ENCODE assay signal across 23 cellular contexts in genomic region chr4:54487491-54487890, GRCh38.
"Had no signal": no experiment of that assay in that cellular context is flagged by ENCODE, and none has a peak within 500 bp of the region (broad histone marks: within the 10 kb centered on the region; RNA-seq: fewer than 3 reads in every experiment).

No MANE protein-coding gene starts in this region.

- H3K9me3 Mint-ChIP-seq: activated CD4-positive, alpha-beta memory T cell treated with anti-CD3 and anti-CD28 coated beads for 36 hours; activated naive CD4-positive, alpha-beta T cell treated with anti-CD3 and anti-CD28 coated beads, Interleukin-2, amount 10 ng/mL, durations not matched to agents 7 days and 5 days; activated T-helper 2 cell treated with anti-CD3 and anti-CD28 coated beads, Interferon-gamma antibody, Interleukin-2, Interleukin-4, amounts not matched to agents 10 μg/mL and 5 μg/mL and 100 μg/mL, durations not matched to agents 14 hours and 24 hours and 36 hours; T-cell; type B pancreatic cell had no signal

- FAIRE-seq: colon had no signal

- H3K4me3 Mint-ChIP-seq: activated CD4-positive, alpha-beta memory T cell treated with anti-CD3 and anti-CD28 coated beads for 36 hours; activated CD8-positive, alpha-beta memory T cell treated with anti-CD3 and anti-CD28 coated beads, Interleukin-2, amount 10 ng/mL, durations not matched to agents 7 days and 5 days; activated naive CD4-positive, alpha-beta T cell treated with anti-CD3 and anti-CD28 coated beads, Interleukin-2, amount 10 ng/mL, durations not matched to agents 7 days and 5 days; memory B cell; naive thymus-derived CD8-positive, alpha-beta T cell; T-cell; type B pancreatic cell had no signal

- H3K4me1 Mint-ChIP-seq: activated CD8-positive, alpha-beta memory T cell treated with anti-CD3 and anti-CD28 coated beads, Interleukin-2, amount 10 ng/mL, durations not matched to agents 7 days and 5 days; activated naive CD4-positive, alpha-beta T cell treated with anti-CD3 and anti-CD28 coated beads, Interleukin-2, amount 10 ng/mL, durations not matched to agents 7 days and 5 days; memory B cell; naive thymus-derived CD8-positive, alpha-beta T cell; T-cell had no signal

- H3K4me1 ChIP-seq: ascending aorta, heart left ventricle had no signal

- H3K36me3 Mint-ChIP-seq: activated CD4-positive, alpha-beta memory T cell treated with anti-CD3 and anti-CD28 coated beads for 36 hours; activated CD8-positive, alpha-beta memory T cell treated with anti-CD3 and anti-CD28 coated beads, Interleukin-2, amount 10 ng/mL, durations not matched to agents 7 days and 5 days; activated naive CD4-positive, alpha-beta T cell treated with anti-CD3 and anti-CD28 coated beads, Interleukin-2, amount 10 ng/mL, durations not matched to agents 7 days and 5 days; memory B cell; T-cell; type B pancreatic cell had no signal

- H3K27me3 ChIP-seq: ascending aorta, heart left ventricle, neutrophil had no signal

- H3K27ac Mint-ChIP-seq: activated CD4-positive, alpha-beta memory T cell treated with anti-CD3 and anti-CD28 coated beads for 36 hours; activated CD8-positive, alpha-beta memory T cell treated with anti-CD3 and anti-CD28 coated beads, Interleukin-2, amount 10 ng/mL, durations not matched to agents 7 days and 5 days; activated naive CD4-positive, alpha-beta T cell treated with anti-CD3 and anti-CD28 coated beads, Interleukin-2, amount 10 ng/mL, durations not matched to agents 7 days and 5 days; activated T-helper 2 cell treated with anti-CD3 and anti-CD28 coated beads, Interferon-gamma antibody, Interleukin-2, Interleukin-4, amounts not matched to agents 10 μg/mL and 5 μg/mL and 100 μg/mL, durations not matched to agents 14 hours and 24 hours and 36 hours; memory B cell; naive thymus-derived CD8-positive, alpha-beta T cell; T-cell; type B pancreatic cell had no signal

- H3K4me3 ChIP-seq: ascending aorta, heart left ventricle, mucosa of descending colon, SK-N-MC had no signal

- H3K27me3 Mint-ChIP-seq: activated CD4-positive, alpha-beta memory T cell treated with anti-CD3 and anti-CD28 coated beads for 36 hours; activated CD8-positive, alpha-beta memory T cell treated with anti-CD3 and anti-CD28 coated beads, Interleukin-2, amount 10 ng/mL, durations not matched to agents 7 days and 5 days; activated naive CD4-positive, alpha-beta T cell treated with anti-CD3 and anti-CD28 coated beads, Interleukin-2, amount 10 ng/mL, durations not matched to agents 7 days and 5 days; type B pancreatic cell had no signal

- DNase-seq: activated CD4-positive, alpha-beta memory T cell treated with anti-CD3 and anti-CD28 coated beads for 36 hours; activated CD8-positive, alpha-beta memory T cell treated with anti-CD3 and anti-CD28 coated beads, Interleukin-2, amount 10 ng/mL, durations not matched to agents 7 days and 5 days; activated naive CD4-positive, alpha-beta T cell treated with anti-CD3 and anti-CD28 coated beads, Interleukin-2, amount 10 ng/mL, durations not matched to agents 7 days and 5 days; activated T-cell treated with anti-CD3 and anti-CD28 coated beads, Interleukin-2, amount 50 U/mL, for 1 hour; heart left ventricle; islet precursor cell; mucosa of descending colon; naive thymus-derived CD8-positive, alpha-beta T cell; retina; stimulated activated CD4-positive, alpha-beta T cell treated with anti-CD3 and anti-CD28 coated beads, Interleukin-15, amount 100 ng/mL, for 24 hours; stimulated activated CD4-positive, alpha-beta T cell treated with anti-CD3 and anti-CD28 coated beads, Interleukin-4, amount 100 ng/mL, for 24 hours; stimulated activated CD8-positive, alpha-beta memory T cell treated with anti-CD3 and anti-CD28 coated beads, Interleukin-4, amount 100 ng/mL, for 48 hours; stimulated activated naive CD4-positive, alpha-beta T cell treated with Interleukin-2 at 50 U/mL for 16 hours; T-cell; T-helper 9 cell had no signal

- H3K9me3 ChIP-seq: ascending aorta, heart left ventricle, mucosa of descending colon, neutrophil had no signal

- H3K27ac ChIP-seq: ascending aorta, heart left ventricle, neutrophil, SK-N-MC, VCaP had no signal

- H3K36me3 ChIP-seq: ascending aorta, heart left ventricle, neutrophil had no signal
